In genomic region chr2:81739971-81740370, GRCh38 we compare ENCODE assay signal across 34 cellular contexts.
"Had no signal": no experiment of that assay in that cellular context is flagged by ENCODE, and none has a peak within 500 bp of the region (broad histone marks: within the 10 kb centered on the region; RNA-seq: fewer than 3 reads in every experiment).

No MANE protein-coding gene starts in this region.

- H3K4me1 Mint-ChIP-seq: activated CD4-positive, alpha-beta T cell treated with anti-CD3 and anti-CD28 coated beads for 36 hours; activated CD4-positive, alpha-beta T cell treated with anti-CD3 and anti-CD28 coated beads, Interleukin-2, amount 10 ng/mL, durations not matched to agents 24 days and 14 days; activated CD8-positive, alpha-beta memory T cell treated with anti-CD3 and anti-CD28 coated beads, Interleukin-2, amount 10 ng/mL, durations not matched to agents 7 days and 5 days; activated naive CD4-positive, alpha-beta T cell treated with anti-CD3 and anti-CD28 coated beads, Interleukin-2, amount 50 U/mL, for 24 hours; activated naive CD8-positive, alpha-beta T cell treated with anti-CD3 and anti-CD28 coated beads for 36 hours; activated naive CD8-positive, alpha-beta T cell treated with anti-CD3 and anti-CD28 coated beads, Interleukin-2, amount 50 U/mL, for 24 hours; endodermal cell; T-helper 17 cell had no signal

- H3K4me1 ChIP-seq: adrenal gland, body of pancreas had no signal

- H3K36me3 ChIP-seq: adrenal gland, cardiac muscle cell had no signal

- H3K27me3 ChIP-seq: adrenal gland, body of pancreas, cardiac muscle cell, dorsolateral prefrontal cortex had no signal

- H3K27ac ChIP-seq: adrenal gland, body of pancreas, cardiac muscle cell, coronary artery, dorsolateral prefrontal cortex had no signal

- H3K9me3 ChIP-seq: adrenal gland, body of pancreas had no signal

- H3K36me3 Mint-ChIP-seq: activated CD4-positive, alpha-beta memory T cell treated with anti-CD3 and anti-CD28 coated beads for 36 hours; activated CD8-positive, alpha-beta memory T cell treated with anti-CD3 and anti-CD28 coated beads, Interleukin-2, amount 10 ng/mL, durations not matched to agents 7 days and 5 days; activated naive CD4-positive, alpha-beta T cell treated with anti-CD3 and anti-CD28 coated beads, Interleukin-2, amount 50 U/mL, for 24 hours; activated naive CD8-positive, alpha-beta T cell treated with anti-CD3 and anti-CD28 coated beads for 36 hours had no signal

- H3K4me3 Mint-ChIP-seq: activated CD4-positive, alpha-beta memory T cell treated with anti-CD3 and anti-CD28 coated beads for 36 hours; activated CD4-positive, alpha-beta T cell treated with anti-CD3 and anti-CD28 coated beads for 36 hours; activated CD4-positive, alpha-beta T cell treated with anti-CD3 and anti-CD28 coated beads, Interleukin-2, amount 10 ng/mL, durations not matched to agents 24 days and 14 days; activated CD8-positive, alpha-beta memory T cell treated with anti-CD3 and anti-CD28 coated beads, Interleukin-2, amount 10 ng/mL, durations not matched to agents 7 days and 5 days; activated CD8-positive, alpha-beta T cell treated with anti-CD3 and anti-CD28 coated beads, Interleukin-2, amount 10 ng/mL, durations not matched to agents 7 days and 5 days; activated naive CD4-positive, alpha-beta T cell treated with anti-CD3 and anti-CD28 coated beads for 36 hours; activated naive CD4-positive, alpha-beta T cell treated with anti-CD3 and anti-CD28 coated beads, Interleukin-2, amount 50 U/mL, for 24 hours; activated naive CD8-positive, alpha-beta T cell treated with anti-CD3 and anti-CD28 coated beads for 36 hours; activated naive CD8-positive, alpha-beta T cell treated with anti-CD3 and anti-CD28 coated beads, Interleukin-2, amount 50 U/mL, for 24 hours; activated T-helper 1 cell treated with anti-CD3 and anti-CD28 coated beads, Interleukin-12 subunit alpha, Interleukin-12 subunit beta, Interleukin-2, Interleukin-4 antibody, amounts not matched to agents 30 ng/mL and 10 ng/mL and 1 ng/mL, durations not matched to agents 14 hours and 24 hours and 36 hours; dendritic cell treated with granulocyte-macrophage colony-stimulating factor and Interleukin-4, amounts not matched to agents 40 ng/mL and 50 ng/mL, for 4 days; endodermal cell; T-helper 17 cell; T-helper 2 cell treated with Interferon-gamma antibody and Interleukin-4, amounts not matched to agents 5 μg/mL and 100 μg/mL, for 36 hours had no signal

- H3K27ac Mint-ChIP-seq: activated CD4-positive, alpha-beta memory T cell treated with anti-CD3 and anti-CD28 coated beads for 36 hours; activated CD4-positive, alpha-beta T cell treated with anti-CD3 and anti-CD28 coated beads for 36 hours; activated CD4-positive, alpha-beta T cell treated with anti-CD3 and anti-CD28 coated beads, Interleukin-2, amount 10 ng/mL, durations not matched to agents 24 days and 14 days; activated CD8-positive, alpha-beta memory T cell treated with anti-CD3 and anti-CD28 coated beads, Interleukin-2, amount 10 ng/mL, durations not matched to agents 7 days and 5 days; activated CD8-positive, alpha-beta T cell treated with anti-CD3 and anti-CD28 coated beads, Interleukin-2, amount 10 ng/mL, durations not matched to agents 7 days and 5 days; activated naive CD4-positive, alpha-beta T cell treated with anti-CD3 and anti-CD28 coated beads for 36 hours; activated naive CD4-positive, alpha-beta T cell treated with anti-CD3 and anti-CD28 coated beads, Interleukin-2, amount 50 U/mL, for 24 hours; activated naive CD8-positive, alpha-beta T cell treated with anti-CD3 and anti-CD28 coated beads for 36 hours; activated naive CD8-positive, alpha-beta T cell treated with anti-CD3 and anti-CD28 coated beads, Interleukin-2, amount 50 U/mL, for 24 hours; activated T-helper 1 cell treated with anti-CD3 and anti-CD28 coated beads, Interleukin-12 subunit alpha, Interleukin-12 subunit beta, Interleukin-2, Interleukin-4 antibody, amounts not matched to agents 30 ng/mL and 10 ng/mL and 1 ng/mL, durations not matched to agents 14 hours and 24 hours and 36 hours; activated T-helper 2 cell treated with anti-CD3 and anti-CD28 coated beads, Interferon-gamma antibody, Interleukin-2, Interleukin-4, amounts not matched to agents 10 μg/mL and 5 μg/mL and 100 μg/mL, durations not matched to agents 14 hours and 24 hours and 36 hours; dendritic cell treated with granulocyte-macrophage colony-stimulating factor and Interleukin-4, amounts not matched to agents 40 ng/mL and 50 ng/mL, for 4 days; endodermal cell; T-helper 17 cell; T-helper 2 cell treated with Interferon-gamma antibody and Interleukin-4, amounts not matched to agents 5 μg/mL and 100 μg/mL, for 36 hours had no signal

- ATAC-seq: activated CD4-positive, alpha-beta T cell treated with anti-CD3 and anti-CD28 coated beads for 36 hours; activated CD8-positive, alpha-beta memory T cell treated with anti-CD3 and anti-CD28 coated beads, Interleukin-2, amount 10 ng/mL, durations not matched to agents 7 days and 5 days; activated CD8-positive, alpha-beta T cell treated with anti-CD3 and anti-CD28 coated beads, Interleukin-2, amount 10 ng/mL, durations not matched to agents 7 days and 5 days; activated naive CD8-positive, alpha-beta T cell treated with anti-CD3 and anti-CD28 coated beads, Interleukin-2, amount 50 U/mL, for 24 hours; body of pancreas; esophagus mucosa; T-helper 17 cell had no signal

- DNase-seq: activated CD4-positive, alpha-beta memory T cell treated with anti-CD3 and anti-CD28 coated beads for 36 hours; activated CD4-positive, alpha-beta T cell treated with anti-CD3 and anti-CD28 coated beads for 36 hours; activated CD4-positive, alpha-beta T cell treated with anti-CD3 and anti-CD28 coated beads, Interleukin-2, amount 10 ng/mL, durations not matched to agents 24 days and 14 days; activated CD4-positive, CD25-positive, alpha-beta regulatory T cell; activated CD4-positive, CD25-positive, alpha-beta regulatory T cell treated with anti-CD3 and anti-CD28 coated beads, Interleukin-2, amount 50 U/mL, for 72 hours; activated CD8-positive, alpha-beta memory T cell treated with anti-CD3 and anti-CD28 coated beads, Interleukin-2, amount 10 ng/mL, durations not matched to agents 7 days and 5 days; activated CD8-positive, alpha-beta memory T cell treated with anti-CD3 and anti-CD28 coated beads, Interleukin-2, amount 50 U/mL, for 4 hours; activated CD8-positive, alpha-beta T cell treated with anti-CD3 and anti-CD28 coated beads, Interleukin-2, amount 10 ng/mL, durations not matched to agents 7 days and 5 days; activated effector memory CD4-positive, alpha-beta T cell treated with anti-CD3 and anti-CD28 coated beads, Interleukin-2, amount 50 U/mL, for 16 hours; activated naive CD4-positive, alpha-beta T cell treated with anti-CD3 and anti-CD28 coated beads for 36 hours; activated naive CD8-positive, alpha-beta T cell treated with anti-CD3 and anti-CD28 coated beads for 36 hours; activated naive CD8-positive, alpha-beta T cell treated with anti-CD3 and anti-CD28 coated beads, Interleukin-2, amount 50 U/mL, for 24 hours; activated T-cell treated with anti-CD3 and anti-CD28 coated beads, Interleukin-2, amount 50 U/mL, for 1 hour; activated T-cell treated with anti-CD3 and anti-CD28 coated beads, Interleukin-2, amount 50 U/mL, for 48 hours; adrenal gland; amygdala; aorta; body of pancreas; central memory CD4-positive, alpha-beta T cell; cerebellar nuclear complex; dorsolateral prefrontal cortex; effector memory CD4-positive, alpha-beta T cell; endodermal cell; head of caudate nucleus; hippocampal formation; T-helper 17 cell had no signal

- H3K4me3 ChIP-seq: adrenal gland, body of pancreas, cardiac muscle cell, coronary artery, dorsolateral prefrontal cortex had no signal

- H3K27me3 Mint-ChIP-seq: activated CD4-positive, alpha-beta memory T cell treated with anti-CD3 and anti-CD28 coated beads for 36 hours; activated CD4-positive, alpha-beta T cell treated with anti-CD3 and anti-CD28 coated beads for 36 hours; activated CD4-positive, alpha-beta T cell treated with anti-CD3 and anti-CD28 coated beads, Interleukin-2, amount 10 ng/mL, durations not matched to agents 24 days and 14 days; activated CD8-positive, alpha-beta memory T cell treated with anti-CD3 and anti-CD28 coated beads, Interleukin-2, amount 10 ng/mL, durations not matched to agents 7 days and 5 days; activated naive CD4-positive, alpha-beta T cell treated with anti-CD3 and anti-CD28 coated beads, Interleukin-2, amount 50 U/mL, for 24 hours; activated naive CD8-positive, alpha-beta T cell treated with anti-CD3 and anti-CD28 coated beads for 36 hours; activated naive CD8-positive, alpha-beta T cell treated with anti-CD3 and anti-CD28 coated beads, Interleukin-2, amount 50 U/mL, for 24 hours; dendritic cell treated with granulocyte-macrophage colony-stimulating factor and Interleukin-4, amounts not matched to agents 40 ng/mL and 50 ng/mL, for 4 days; T-helper 17 cell had no signal
